In the genomic region with DNA sequence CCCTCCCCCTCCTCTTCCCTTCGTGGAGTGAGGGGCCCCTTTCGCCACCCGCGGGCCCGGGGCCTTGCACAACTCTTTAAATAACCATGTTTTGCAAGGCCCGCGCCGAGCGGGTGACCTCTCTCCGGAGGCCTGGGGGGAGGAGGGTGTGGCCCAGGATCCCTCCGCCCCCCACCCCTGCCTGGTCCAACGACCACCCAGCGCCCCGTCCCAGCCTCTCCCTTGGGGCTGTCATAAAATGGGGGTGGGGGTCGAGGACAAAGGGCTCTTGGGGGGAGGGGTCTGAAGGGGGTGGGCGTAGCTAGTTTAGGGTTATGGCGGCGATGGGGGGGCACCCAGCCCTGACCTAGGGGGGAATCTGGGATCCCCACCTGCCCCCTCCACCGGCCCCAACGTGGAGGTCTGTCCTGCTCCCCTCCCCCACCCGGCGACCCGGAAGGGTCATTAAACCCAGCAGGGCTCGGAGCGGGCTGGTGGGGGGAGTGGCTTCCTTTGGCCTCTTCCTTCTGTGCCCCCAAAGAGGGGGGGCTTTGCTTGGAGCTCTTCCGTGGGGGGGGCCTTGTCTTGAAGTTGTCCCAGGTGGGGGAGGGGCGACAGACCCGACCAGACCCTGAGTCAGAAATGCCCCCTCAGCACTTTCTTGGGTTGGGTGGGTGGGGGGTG, we compare ENCODE assay signal across 1 cellular context.
A peak's percentile ranks its signal among the peaks of the same experiment; 100 is the strongest.
TF ChIP-seq lines count a peak whose summit lies in the region.

No MANE protein-coding gene starts in this region.

TF ChIP-seq in K562, 482 proteins besides CTCF, POLR2A, EP300 and RAD21 (continues in another document):
- TF ChIP-seq PKNOX1 (IDR thresholded peaks at IDR 0.05) (no peak), PRDM10 (IDR thresholded peaks at IDR 0.05; ENCODE audit: partially characterized antibody) (peak; percentile 17), ILK (tag; IDR thresholded peaks at IDR 0.05; ENCODE audit: borderline replicate concordance, low read depth) (no peak), GTF2E2 (tag; IDR thresholded peaks at IDR 0.05) (no peak), SRSF1 (IDR thresholded peaks at IDR 0.05; ENCODE audit: low read depth, low read length) (no peak), CAMTA2 (CRISPR knock-in tag; conservative IDR thresholded peaks at IDR 0.05) (no peak), NR2F6 (CRISPR knock-in tag; IDR thresholded peaks at IDR 0.05) (no peak), MTA1 (IDR thresholded peaks at IDR 0.05; ENCODE audit: borderline replicate concordance) (no peak), ZSCAN32 (CRISPR knock-in tag; IDR thresholded peaks at IDR 0.05) (no peak), ZNF143 (CRISPR knock-in tag; IDR thresholded peaks at IDR 0.05) (no peak), CUX1 (CRISPR knock-in tag; IDR thresholded peaks at IDR 0.05) (no peak), ZNF740 (CRISPR knock-in tag; IDR thresholded peaks at IDR 0.05) (no peak), ZNF740 (tag; IDR thresholded peaks at IDR 0.05) (peak in 1 of 2 experiments; percentile 67; a peak in 2 of 4 replicates), NR2C2 (CRISPR knock-in tag; IDR thresholded peaks at IDR 0.05) (no peak), NR2C2 (tag; IDR thresholded peaks at IDR 0.05) (peak; percentile 67), NKRF (IDR thresholded peaks at IDR 0.05; ENCODE audit: borderline replicate concordance) (no peak)
- TF ChIP-seq, protein P1, sequence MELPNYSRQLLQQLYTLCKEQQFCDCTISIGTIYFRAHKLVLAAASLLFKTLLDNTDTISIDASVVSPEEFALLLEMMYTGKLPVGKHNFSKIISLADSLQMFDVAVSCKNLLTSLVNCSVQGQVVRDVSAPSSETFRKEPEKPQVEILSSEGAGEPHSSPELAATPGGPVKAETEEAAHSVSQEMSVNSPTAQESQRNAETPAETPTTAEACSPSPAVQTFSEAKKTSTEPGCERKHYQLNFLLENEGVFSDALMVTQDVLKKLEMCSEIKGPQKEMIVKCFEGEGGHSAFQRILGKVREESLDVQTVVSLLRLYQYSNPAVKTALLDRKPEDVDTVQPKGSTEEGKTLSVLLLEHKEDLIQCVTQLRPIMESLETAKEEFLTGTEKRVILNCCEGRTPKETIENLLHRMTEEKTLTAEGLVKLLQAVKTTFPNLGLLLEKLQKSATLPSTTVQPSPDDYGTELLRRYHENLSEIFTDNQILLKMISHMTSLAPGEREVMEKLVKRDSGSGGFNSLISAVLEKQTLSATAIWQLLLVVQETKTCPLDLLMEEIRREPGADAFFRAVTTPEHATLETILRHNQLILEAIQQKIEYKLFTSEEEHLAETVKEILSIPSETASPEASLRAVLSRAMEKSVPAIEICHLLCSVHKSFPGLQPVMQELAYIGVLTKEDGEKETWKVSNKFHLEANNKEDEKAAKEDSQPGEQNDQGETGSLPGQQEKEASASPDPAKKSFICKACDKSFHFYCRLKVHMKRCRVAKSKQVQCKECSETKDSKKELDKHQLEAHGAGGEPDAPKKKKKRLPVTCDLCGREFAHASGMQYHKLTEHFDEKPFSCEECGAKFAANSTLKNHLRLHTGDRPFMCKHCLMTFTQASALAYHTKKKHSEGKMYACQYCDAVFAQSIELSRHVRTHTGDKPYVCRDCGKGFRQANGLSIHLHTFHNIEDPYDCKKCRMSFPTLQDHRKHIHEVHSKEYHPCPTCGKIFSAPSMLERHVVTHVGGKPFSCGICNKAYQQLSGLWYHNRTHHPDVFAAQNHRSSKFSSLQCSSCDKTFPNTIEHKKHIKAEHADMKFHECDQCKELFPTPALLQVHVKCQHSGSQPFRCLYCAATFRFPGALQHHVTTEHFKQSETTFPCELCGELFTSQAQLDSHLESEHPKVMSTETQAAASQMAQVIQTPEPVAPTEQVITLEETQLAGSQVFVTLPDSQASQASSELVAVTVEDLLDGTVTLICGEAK (IDR thresholded peaks at IDR 0.05) = no peak
- TF ChIP-seq, protein P1 (CRISPR knock-in tag; IDR thresholded peaks at IDR 0.05) = no peak
- TF ChIP-seq, protein P2, sequence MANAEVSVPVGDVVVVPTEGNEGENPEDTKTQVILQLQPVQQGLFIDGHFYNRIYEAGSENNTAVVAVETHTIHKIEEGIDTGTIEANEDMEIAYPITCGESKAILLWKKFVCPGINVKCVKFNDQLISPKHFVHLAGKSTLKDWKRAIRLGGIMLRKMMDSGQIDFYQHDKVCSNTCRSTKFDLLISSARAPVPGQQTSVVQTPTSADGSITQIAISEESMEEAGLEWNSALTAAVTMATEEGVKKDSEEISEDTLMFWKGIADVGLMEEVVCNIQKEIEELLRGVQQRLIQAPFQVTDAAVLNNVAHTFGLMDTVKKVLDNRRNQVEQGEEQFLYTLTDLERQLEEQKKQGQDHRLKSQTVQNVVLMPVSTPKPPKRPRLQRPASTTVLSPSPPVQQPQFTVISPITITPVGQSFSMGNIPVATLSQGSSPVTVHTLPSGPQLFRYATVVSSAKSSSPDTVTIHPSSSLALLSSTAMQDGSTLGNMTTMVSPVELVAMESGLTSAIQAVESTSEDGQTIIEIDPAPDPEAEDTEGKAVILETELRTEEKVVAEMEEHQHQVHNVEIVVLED (CRISPR knock-in tag; IDR thresholded peaks at IDR 0.05) = no peak
